Comparison of ENCODE assay signal across 8 cellular contexts in genomic region chr3:149145926-149146325, GRCh38.
DNase-seq lines count a peak whose midpoint lies in the region; ATAC-seq and TF ChIP-seq lines count a peak whose summit lies in the region.

No MANE protein-coding gene starts in this region.

- no peak for TF ChIP-seq POLR2A in NB4 (IDR thresholded peaks at IDR 0.05; ENCODE audit: extremely low read depth, insufficient read length)

- peak; percentile 83 for ATAC-seq in GM18519 (IDR thresholded peaks at IDR 0.05; ENCODE audit: low FRiP score, unreplicated experiment)
- peak; percentile 72 for ATAC-seq in HG02678 (IDR thresholded peaks at IDR 0.05; ENCODE audit: unreplicated experiment)

- DNase-seq in NB4 (ENCODE audit: low read depth) (peak; percentile 76), medulla oblongata (ENCODE audit: extremely low spot score) (peak; percentile 78), DMS153 (lab: John Stamatoyannopoulos, UW) (no peak), NCI-H1694 treated with DMSO at 0.1 percent for 48 hours (lab: John Stamatoyannopoulos, UW) (no peak), NCI-H2029 treated with DMSO at 0.1 percent for 48 hours (lab: John Stamatoyannopoulos, UW) (no peak)
- no peak for DNase-seq in activated CD4-positive, alpha-beta T cell treated with anti-CD3 and anti-CD28 coated beads, Interleukin-2, amount 50 U/mL, for 1 hour

- H3K4me3 ChIP-seq in NB4 (ENCODE audit: low read depth, low read length): no peak overlapping the region

- no peak for TF ChIP-seq CTCF in NB4 (IDR thresholded peaks at IDR 0.05; ENCODE audit: low read depth, low read length)

Comparison
In these comparisons a context has a peak if more than half of its experiments do, and no peak if none do; other contexts are left out.
1. DNase-seq: peak in NB4 (single experiment) and medulla oblongata (single experiment); none in DMS153 (single experiment), NCI-H1694 treated with DMSO at 0.1 percent for 48 hours (single experiment), activated CD4-positive, alpha-beta T cell treated with anti-CD3 and anti-CD28 coated beads, Interleukin-2, amount 50 U/mL, for 1 hour (single experiment) and NCI-H2029 treated with DMSO at 0.1 percent for 48 hours (single experiment).